13 cellular contexts compared by ENCODE assay signal in the genomic region with DNA sequence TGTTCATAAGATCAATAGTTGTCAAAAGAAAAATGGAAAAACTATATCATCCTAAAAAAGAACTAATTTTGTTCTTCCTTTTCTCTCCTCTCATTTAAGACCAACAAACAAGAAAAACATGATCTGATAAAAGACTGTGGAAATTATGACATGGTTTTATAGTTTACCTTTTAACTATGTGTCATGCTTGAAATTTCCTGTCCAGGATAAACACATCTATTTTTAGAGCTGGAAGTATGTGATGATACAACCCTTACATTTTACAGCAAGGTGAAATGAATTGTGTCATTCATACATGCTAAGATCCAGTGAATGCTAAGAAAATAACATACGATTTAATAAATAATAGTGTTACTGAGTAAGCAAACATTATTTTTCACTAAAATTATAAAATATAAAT.
DNase-seq lines count a peak whose midpoint lies in the region; FAIRE-seq and TF ChIP-seq lines count a peak whose summit lies in the region.
"Had no signal": no experiment of that assay in that cellular context is flagged by ENCODE, and none has a peak within 500 bp of the region (broad histone marks: within the 10 kb centered on the region; RNA-seq: fewer than 3 reads in every experiment).

No MANE protein-coding gene starts in this region.

- TF ChIP-seq CTCF in D721Med (IDR thresholded peaks at IDR 0.05; ENCODE audit: insufficient read depth, missing control alignments): no peak

- peaks cover 11% of the 10 kb centered on the region for H3K4me1 ChIP-seq in adipocyte (ENCODE audit: control insufficient read depth, insufficient read depth, low read length)
- H3K4me1 ChIP-seq: right lobe of liver had no signal

- no peak for FAIRE-seq in D721Med (lab: Jason Lieb, UNC)

- peaks cover 9% of the 10 kb centered on the region for H3K9me3 ChIP-seq in adipocyte (ENCODE audit: control insufficient read depth, low read length)
- H3K9me3 ChIP-seq: right lobe of liver had no signal

- H3K9ac ChIP-seq in adipocyte (ENCODE audit: low read length): no peak overlapping the region

- H3K4me3 ChIP-seq in adipocyte (ENCODE audit: low read length): no peak overlapping the region
- H3K4me3 ChIP-seq: right lobe of liver had no signal

- H3K36me3 ChIP-seq in adipocyte (ENCODE audit: control insufficient read depth, insufficient read depth, low read length, severe bottlenecking): peaks cover 6% of the 10 kb centered on the region
- H3K36me3 ChIP-seq: right lobe of liver had no signal

- DNase-seq in NCI-H2029 (lab: John Stamatoyannopoulos, UW): peak; percentile 39
- no peak for DNase-seq in NCI-H2029 treated with DMSO at 0.1 percent for 48 hours (lab: John Stamatoyannopoulos, UW)
- DNase-seq in adipocyte (ENCODE audit: low read depth): peak; percentile 58
- DNase-seq in glomerular endothelial cell (ENCODE audit: extremely low read depth, low read depth, low spot score): peak; percentile 36
- DNase-seq in D721Med (ENCODE audit: insufficient read length, low spot score): no peak
- no peak for DNase-seq in activated CD4-positive, alpha-beta T cell treated with anti-CD3 and anti-CD28 coated beads for 48 hours
- DNase-seq in nucleus accumbens (lab: John Stamatoyannopoulos, UW): no peak
- no peak for DNase-seq in NOMO-1 treated with DMSO at 0.1 percent for 48 hours (lab: John Stamatoyannopoulos, UW; ENCODE audit: unreplicated experiment)
- DNase-seq: 8988T, Kasumi-1, NCI-H2171 treated with DMSO at 0.1 percent for 48 hours, right lobe of liver, SHP77 had no signal

- no peaks in the 10 kb centered on the region for H3K27me3 ChIP-seq in adipocyte (replicated peaks; ENCODE audit: control insufficient read depth, insufficient read depth, low read length)
- H3K27me3 ChIP-seq: right lobe of liver had no signal

Comparison
In these comparisons a context has a peak if more than half of its experiments do, and no peak if none do; other contexts are left out.
1. DNase-seq: peak in NCI-H2029 (single experiment), adipocyte (single experiment) and glomerular endothelial cell (single experiment); none in NCI-H2029 treated with DMSO at 0.1 percent for 48 hours (single experiment), D721Med (single experiment), activated CD4-positive, alpha-beta T cell treated with anti-CD3 and anti-CD28 coated beads for 48 hours (single experiment), nucleus accumbens (0 of 56) and NOMO-1 treated with DMSO at 0.1 percent for 48 hours (single experiment).